ENCODE assay signal across 8 cellular contexts in the genomic region with DNA sequence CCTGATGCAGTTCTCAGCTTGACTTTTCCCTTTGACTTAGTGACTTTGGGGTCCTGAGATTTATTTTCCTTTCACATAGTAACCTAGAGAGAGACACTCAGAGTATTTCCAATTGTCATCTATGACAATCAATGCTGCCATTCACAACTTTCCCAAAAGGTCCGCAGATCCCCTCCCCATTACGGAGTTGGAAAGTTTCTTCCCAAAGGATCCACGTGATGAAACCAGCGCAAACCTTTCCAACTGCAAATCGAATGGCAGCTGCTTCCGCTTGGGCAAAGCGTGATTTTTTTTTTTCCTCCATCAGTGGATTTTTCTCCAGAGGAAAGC. TPM values are rescaled to one million over a fixed set of nuclear protein-coding genes. Genes with fewer than 3 reads are reported as not detected.
DNase-seq lines count a peak whose midpoint lies in the region; ATAC-seq, FAIRE-seq and TF ChIP-seq lines count a peak whose summit lies in the region.

No MANE protein-coding gene starts in this region.

- TF ChIP-seq CTCF in bronchial epithelial cell (IDR thresholded peaks at IDR 0.05; ENCODE audit: insufficient read depth, low read length, severe bottlenecking) = no peak

- H4K20me1 ChIP-seq in Karpas-422 (ENCODE audit: insufficient read depth, low read depth, low read length) = no peaks in the 10 kb centered on the region

- FAIRE-seq in bronchial epithelial cell (lab: Jason Lieb, UNC) = no peak

- H3K27ac ChIP-seq in Karpas-422 (ENCODE audit: low read length) = peak overlapping the region; percentile 78; the same call in 1 of the 2 replicates
- H3K27ac ChIP-seq in urinary bladder (ENCODE audit: low read depth) = no peak overlapping the region

- H3K4me3 ChIP-seq in Karpas-422 (ENCODE audit: low read length) (peak overlapping the region; percentile 82), bronchial epithelial cell (ENCODE audit: low read depth, low read length) (peak overlapping the region; percentile 89), urinary bladder (ENCODE audit: low read depth, low read length) (peak overlapping the region; percentile 95)

- no peak for ATAC-seq in HG02938 (IDR thresholded peaks at IDR 0.05; ENCODE audit: unreplicated experiment)

- 0% methylated on average over 7 of the region's 7 CpGs for WGBS in urinary bladder

- no peaks in the 10 kb centered on the region for H3K27me3 ChIP-seq in Karpas-422 (ENCODE audit: low read length)
- no peaks in the 10 kb centered on the region for H3K27me3 ChIP-seq in bronchial epithelial cell (ENCODE audit: control insufficient read depth, insufficient read depth, low read length)

- no peaks in the 10 kb centered on the region for H3K9me2 ChIP-seq in Karpas-422 (replicated peaks; ENCODE audit: insufficient read depth, low read length)

- H3K4me1 ChIP-seq in Karpas-422 (ENCODE audit: low read length) (peaks cover 19% of the 10 kb centered on the region), urinary bladder (ENCODE audit: insufficient read depth) (no peaks in the 10 kb centered on the region)

- peaks cover 15% of the 10 kb centered on the region for H3K79me2 ChIP-seq in Karpas-422 (ENCODE audit: low read length)

- peak overlapping the region; percentile 93 for H3K9ac ChIP-seq in Karpas-422 (ENCODE audit: low read length)

- DNase-seq in GM03348 (ENCODE audit: low spot score) = peak; percentile 65
- no peak for DNase-seq in Karpas-422
- DNase-seq in bronchial epithelial cell (ENCODE audit: low read depth) = no peak
- peak; percentile 65 for DNase-seq in medulla oblongata (ENCODE audit: extremely low spot score)
- no peak for DNase-seq in NCI-H446 treated with DMSO at 0.1 percent for 48 hours (lab: John Stamatoyannopoulos, UW)
- no peak for DNase-seq in stimulated activated naive CD4-positive, alpha-beta T cell treated with Interleukin-2 at 50 U/mL for 16 hours (lab: John Stamatoyannopoulos, UW)

- H3K4me2 ChIP-seq in Karpas-422 (ENCODE audit: low read depth, low read length, poor library complexity, severe bottlenecking) = peak overlapping the region; percentile 73

- no peaks in the 10 kb centered on the region for H3K9me3 ChIP-seq in Karpas-422 (ENCODE audit: low read length)

- H2AFZ ChIP-seq in Karpas-422 (ENCODE audit: low read length) = peak overlapping the region; percentile 98

- H3K36me3 ChIP-seq in Karpas-422 (ENCODE audit: insufficient read depth, low read length) (no peaks in the 10 kb centered on the region), bronchial epithelial cell (ENCODE audit: control insufficient read depth, insufficient read depth, low read length) (no peaks in the 10 kb centered on the region), urinary bladder (ENCODE audit: insufficient read depth) (no peaks in the 10 kb centered on the region)

RNA-seq across cellular contexts. Expression of gene FCSK, which starts 0.5 kb away (rescaled TPM):
- 6.4 and 17.4 TPM in 2 replicates for total RNA-seq in Karpas-422 (2014; rRNA removed; shearing (Covaris generic); ENCODE audit: low replicate concordance)
- 13.2 and 16.1 TPM in 2 replicates for total RNA-seq in bronchial epithelial cell
- total RNA-seq in urinary bladder = 7.6 TPM
- 11.0 TPM for polyA plus RNA-seq in urinary bladder

RNA-seq across cellular contexts. Expression of gene ST3GAL2, which starts 15.0 kb away (rescaled TPM):
- 48.1 and 62.4 TPM in 2 replicates for total RNA-seq in Karpas-422 (2014; rRNA removed; shearing (Covaris generic); ENCODE audit: low replicate concordance)
- total RNA-seq in bronchial epithelial cell (2.6 and 3.2 TPM in 2 replicates), urinary bladder (30.5 TPM)
- 19.3 TPM for polyA plus RNA-seq in urinary bladder

Comparison
In these comparisons a context has a peak if more than half of its experiments do, and no peak if none do; other contexts are left out.
1. DNase-seq: peak in GM03348 (single experiment) and medulla oblongata (single experiment); none in Karpas-422 (single experiment), bronchial epithelial cell (single experiment), NCI-H446 treated with DMSO at 0.1 percent for 48 hours (single experiment) and stimulated activated naive CD4-positive, alpha-beta T cell treated with Interleukin-2 at 50 U/mL for 16 hours (single experiment).
2. Peak in every context shown above with its lines, with median percentiles within 50 percentile points of each other: H3K4me3 ChIP-seq.